Comparison of ENCODE assay signal across 30 cellular contexts in genomic region chr4:115873048-115873447, GRCh38.
DNase-seq lines count a peak whose midpoint lies in the region; ATAC-seq and TF ChIP-seq lines count a peak whose summit lies in the region.
"Had no signal": no experiment of that assay in that cellular context is flagged by ENCODE, and none has a peak within 500 bp of the region (broad histone marks: within the 10 kb centered on the region; RNA-seq: fewer than 3 reads in every experiment).

No MANE protein-coding gene starts in this region.

- no peak overlapping the region for H3K4me3 ChIP-seq in OCI-LY3 (ENCODE audit: low read length)
- H3K4me3 ChIP-seq in spleen = no peak overlapping the region
- no peak overlapping the region for H3K4me3 ChIP-seq in upper lobe of right lung
- H3K4me3 ChIP-seq: lung, mucosa of descending colon, Peyer's patch had no signal

- DNase-seq in DMS53 (lab: John Stamatoyannopoulos, UW) = peak; percentile 0
- no peak for DNase-seq in DMS53 treated with DMSO at 0.1 percent for 48 hours (lab: John Stamatoyannopoulos, UW; ENCODE audit: unreplicated experiment)
- peak; percentile 34 for DNase-seq in spleen
- DNase-seq in UCSD-AML1 (lab: John Stamatoyannopoulos, UW; ENCODE audit: unreplicated experiment) = no peak
- no peak for DNase-seq in GF-D8 (lab: John Stamatoyannopoulos, UW)
- no peak for DNase-seq in upper lobe of right lung
- DNase-seq: 8988T; activated CD4-positive, alpha-beta T cell treated with anti-CD3 and anti-CD28 coated beads, Interleukin-2, amount 10 ng/mL, durations not matched to agents 7 days and 5 days; activated CD8-positive, alpha-beta memory T cell treated with anti-CD3 and anti-CD28 coated beads, Interleukin-2, amount 10 ng/mL, durations not matched to agents 7 days and 5 days; activated gamma-delta T cell; activated naive CD8-positive, alpha-beta T cell treated with anti-CD3 and anti-CD28 coated beads, Interleukin-2, amount 10 ng/mL, durations not matched to agents 7 days and 5 days; activated T-cell treated with anti-CD3 and anti-CD28 coated beads, Interleukin-2, amount 50 U/mL, for 4 hours; aorta; immature natural killer cell; Kasumi-1; left cardiac atrium; mucosa of descending colon; NCI-H146; NCI-H226; NCI-H526 treated with DMSO at 0.1 percent for 48 hours; Peyer's patch; substantia nigra; SW 1271; T1000; trophoblast cell had no signal

- H3K9me3 ChIP-seq in OCI-LY3 (ENCODE audit: insufficient read depth, low read length) = no peaks in the 10 kb centered on the region
- no peaks in the 10 kb centered on the region for H3K9me3 ChIP-seq in spleen
- no peaks in the 10 kb centered on the region for H3K9me3 ChIP-seq in upper lobe of right lung
- H3K9me3 ChIP-seq: mucosa of descending colon, Peyer's patch had no signal

- no peaks in the 10 kb centered on the region for H3K27me3 ChIP-seq in OCI-LY3 (ENCODE audit: low read depth, low read length)
- no peaks in the 10 kb centered on the region for H3K27me3 ChIP-seq in spleen (replicated peaks in 1 of 7)
- H3K27me3 ChIP-seq in upper lobe of right lung = no peaks in the 10 kb centered on the region
- H3K27me3 ChIP-seq: Peyer's patch had no signal

- H3K9ac ChIP-seq in OCI-LY3 (ENCODE audit: low read length) = no peak overlapping the region

- H3K4me2 ChIP-seq in OCI-LY3 (ENCODE audit: low read length) = no peak overlapping the region

- H4K20me1 ChIP-seq in OCI-LY3 (ENCODE audit: insufficient read depth, low read length) = no peaks in the 10 kb centered on the region

- H2AFZ ChIP-seq in OCI-LY3 (ENCODE audit: low read depth, low read length) = no peak overlapping the region

- H3K4me1 ChIP-seq in OCI-LY3 (ENCODE audit: low read length) (no peaks in the 10 kb centered on the region), spleen (no peaks in the 10 kb centered on the region), upper lobe of right lung (no peaks in the 10 kb centered on the region)
- H3K4me1 ChIP-seq: Peyer's patch had no signal

- ATAC-seq in GM19035 (IDR thresholded peaks at IDR 0.05; ENCODE audit: unreplicated experiment) (peak; percentile 67), upper lobe of right lung (no peak)
- ATAC-seq: activated CD8-positive, alpha-beta memory T cell treated with anti-CD3 and anti-CD28 coated beads, Interleukin-2, amount 10 ng/mL, durations not matched to agents 7 days and 5 days; activated T-cell treated with anti-CD3 and anti-CD28 coated beads, Interleukin-2, amount 50 U/mL, for 4 hours; left cardiac atrium; mucosa of descending colon; natural killer cell treated with Interleukin-12 subunit alpha and Interleukin-12 subunit beta and Interleukin-15 and Interleukin-18, amount 100 ng/mL, for 72 hours; stimulated activated memory B cell treated with anti-CD40 and anti-IgM and Interleukin-4, amounts not matched to agents 10 μg/mL and 1 μg/mL and 100 μg/mL, for 72 hours had no signal

- H3K79me2 ChIP-seq in OCI-LY3 (ENCODE audit: low read length) = no peaks in the 10 kb centered on the region

- H3K27ac ChIP-seq in OCI-LY3 (ENCODE audit: low read length) (no peak overlapping the region), spleen (no peak overlapping the region), upper lobe of right lung (no peak overlapping the region)
- H3K27ac ChIP-seq: Peyer's patch had no signal

- H3K36me3 ChIP-seq in OCI-LY3 (replicated peaks; ENCODE audit: low read depth, low read length) (no peaks in the 10 kb centered on the region), spleen (no peaks in the 10 kb centered on the region), upper lobe of right lung (no peaks in the 10 kb centered on the region)
- H3K36me3 ChIP-seq: Peyer's patch had no signal

- 86 to 98% (median 90%) methylated on average over 1 to 2 of the region's 2 CpGs for whole genome bisulfite sequencing in spleen, 5 donors

- TF ChIP-seq POLR2A in spleen (IDR thresholded peaks at IDR 0.05) = no peak

- TF ChIP-seq CTCF in OCI-LY3 (IDR thresholded peaks at IDR 0.05; ENCODE audit: low read depth, low read length) (peak; percentile 8; the same call in 1 of the 2 replicates), spleen (IDR thresholded peaks at IDR 0.05 in 8 of 11, conservative IDR thresholded peaks at IDR 0.05 in 3 of 11) (no peak), upper lobe of right lung (IDR thresholded peaks at IDR 0.05) (no peak)

- intact Hi-C loops in spleen (cut with DNase I; ENCODE audit: low total_unique reads) = no loop called here
- intact Hi-C loops in upper lobe of right lung (cut with DNase I) = no loop called here

Comparison
In these comparisons a context has a peak if more than half of its experiments do, and no peak if none do; other contexts are left out.
1. DNase-seq: peak in DMS53 (single experiment) and spleen (single experiment); none in DMS53 treated with DMSO at 0.1 percent for 48 hours (single experiment), UCSD-AML1 (single experiment), GF-D8 (single experiment) and upper lobe of right lung (single experiment).